In the genomic region with DNA sequence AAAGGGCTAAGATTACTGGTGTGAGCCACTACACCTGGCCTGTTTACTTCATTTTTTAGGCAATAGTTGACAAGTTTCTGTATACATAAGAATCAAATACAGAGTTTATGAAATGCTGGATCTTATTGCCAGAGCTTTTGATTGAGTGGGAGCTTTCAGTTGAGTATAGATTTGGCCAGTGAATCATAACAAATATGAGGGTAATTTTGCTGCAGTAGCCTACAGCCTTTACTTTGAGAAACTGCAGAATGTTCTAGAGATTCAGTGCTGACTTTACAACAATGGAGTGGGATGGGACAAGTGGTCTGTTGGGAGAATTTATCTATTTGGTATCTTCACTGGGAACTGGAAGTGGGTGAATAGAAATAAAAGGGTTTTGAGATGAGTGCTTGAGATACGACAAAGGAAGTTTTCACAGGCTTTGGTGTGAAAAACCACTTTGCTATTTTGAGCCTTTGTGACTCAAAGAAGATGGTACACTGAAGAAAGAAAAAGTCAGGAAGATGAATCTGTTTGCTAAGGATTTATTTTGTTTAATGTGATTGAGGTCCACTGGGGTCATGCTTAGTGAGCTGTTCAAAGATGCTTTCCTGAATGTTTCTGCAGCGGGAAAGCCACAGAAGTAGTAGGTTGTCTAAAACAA, we compare ENCODE assay signal across 1 cellular context.
TF ChIP-seq lines count a peak whose summit lies in the region.

No MANE protein-coding gene starts in this region.

TF ChIP-seq in WTC11, 78 proteins besides CTCF, POLR2A, EP300 and RAD21 (continued from another document):
- TF ChIP-seq, protein P1, sequence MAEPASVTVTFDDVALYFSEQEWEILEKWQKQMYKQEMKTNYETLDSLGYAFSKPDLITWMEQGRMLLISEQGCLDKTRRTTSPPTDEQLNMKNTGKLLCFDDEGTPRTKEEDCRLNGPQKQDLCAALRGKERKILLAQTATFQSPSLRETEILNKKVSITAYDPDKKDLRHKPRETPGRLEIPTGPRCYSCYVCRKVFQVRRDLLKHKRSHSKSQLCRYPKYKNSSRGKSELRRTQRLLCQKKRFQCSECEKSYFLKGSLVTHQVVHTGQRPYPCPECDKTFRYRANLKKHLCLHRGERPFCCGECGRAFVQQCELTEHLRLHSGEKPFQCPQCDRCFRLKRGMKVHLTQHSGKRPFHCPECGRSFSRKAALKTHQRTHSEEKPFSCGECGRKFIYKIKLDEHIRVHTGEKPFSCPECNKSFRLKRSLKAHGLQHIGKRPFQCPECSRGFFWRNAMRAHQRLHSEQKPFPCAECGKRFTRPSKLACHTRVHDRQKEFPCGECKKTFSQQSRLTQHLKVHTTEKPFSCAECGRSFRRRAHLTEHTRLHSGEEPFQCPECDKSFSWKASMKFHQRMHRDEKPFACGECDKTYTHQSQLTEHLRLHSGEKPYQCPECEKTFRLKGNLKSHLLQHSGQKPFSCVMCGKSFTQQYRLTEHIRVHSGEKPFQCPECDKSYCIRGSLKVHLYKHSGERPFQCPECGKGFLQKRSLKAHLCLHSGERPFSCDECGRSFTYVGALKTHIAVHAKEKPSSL (CRISPR knock-in tag; conservative IDR thresholded peaks at IDR 0.05), result no peak
- TF ChIP-seq GTF2I (CRISPR knock-in tag; conservative IDR thresholded peaks at IDR 0.05) (no peak), NR1H2 (CRISPR knock-in tag; IDR thresholded peaks at IDR 0.05) (no peak), GABPB1 (CRISPR knock-in tag; IDR thresholded peaks at IDR 0.05) (no peak), SMAD4 (CRISPR knock-in tag; IDR thresholded peaks at IDR 0.05) (no peak), ZNF416 (CRISPR knock-in tag; IDR thresholded peaks at IDR 0.05) (no peak), ZNF219 (CRISPR knock-in tag; IDR thresholded peaks at IDR 0.05; ENCODE audit: borderline replicate concordance) (no peak)
- TF ChIP-seq, protein P2, sequence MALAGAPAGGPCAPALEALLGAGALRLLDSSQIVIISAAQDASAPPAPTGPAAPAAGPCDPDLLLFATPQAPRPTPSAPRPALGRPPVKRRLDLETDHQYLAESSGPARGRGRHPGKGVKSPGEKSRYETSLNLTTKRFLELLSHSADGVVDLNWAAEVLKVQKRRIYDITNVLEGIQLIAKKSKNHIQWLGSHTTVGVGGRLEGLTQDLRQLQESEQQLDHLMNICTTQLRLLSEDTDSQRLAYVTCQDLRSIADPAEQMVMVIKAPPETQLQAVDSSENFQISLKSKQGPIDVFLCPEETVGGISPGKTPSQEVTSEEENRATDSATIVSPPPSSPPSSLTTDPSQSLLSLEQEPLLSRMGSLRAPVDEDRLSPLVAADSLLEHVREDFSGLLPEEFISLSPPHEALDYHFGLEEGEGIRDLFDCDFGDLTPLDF (CRISPR knock-in tag; IDR thresholded peaks at IDR 0.05), result no peak
